10 cellular contexts compared by ENCODE assay signal in the genomic region with DNA sequence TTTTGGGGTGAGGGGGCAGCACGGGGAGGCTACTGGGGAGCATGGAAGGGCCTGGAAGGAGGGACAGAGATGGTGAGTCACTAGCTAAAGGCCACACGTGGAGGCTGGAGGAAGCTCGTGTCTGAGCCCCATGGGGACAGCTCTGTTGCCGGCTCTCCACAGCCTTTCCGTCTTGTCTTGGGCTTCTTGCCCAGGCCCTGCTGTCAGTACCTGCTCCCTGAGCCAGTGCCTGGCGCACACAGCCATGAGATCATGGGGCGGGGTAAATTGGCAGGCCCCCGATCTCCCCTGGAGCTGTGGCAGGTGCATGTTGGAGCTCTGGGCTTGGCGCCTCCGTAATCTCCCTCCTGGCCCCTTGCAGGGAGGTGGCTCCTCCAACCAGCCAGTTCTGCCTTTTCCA. TPM values are rescaled to one million over a fixed set of nuclear protein-coding genes. Genes with fewer than 3 reads are reported as not detected.
DNase-seq lines count a peak whose midpoint lies in the region; FAIRE-seq and TF ChIP-seq lines count a peak whose summit lies in the region.
"Had no signal": no experiment of that assay in that cellular context is flagged by ENCODE, and none has a peak within 500 bp of the region (broad histone marks: within the 10 kb centered on the region; RNA-seq: fewer than 3 reads in every experiment).

No MANE protein-coding gene starts in this region.

- H3K36me3 ChIP-seq in BLaER1 treated with 17β-estradiol and CSF1 and Interleukin-3, amounts not matched to agents 10 nM and 100 nM, result no peaks in the 10 kb centered on the region
- H3K36me3 ChIP-seq in bronchial epithelial cell (ENCODE audit: control insufficient read depth, insufficient read depth, low read length) (no peaks in the 10 kb centered on the region), esophagus muscularis mucosa (no peaks in the 10 kb centered on the region)
- H3K36me3 ChIP-seq: thoracic aorta had no signal

- TF ChIP-seq CTCF in bronchial epithelial cell (IDR thresholded peaks at IDR 0.05; ENCODE audit: insufficient read depth, low read length, severe bottlenecking), result no peak
- TF ChIP-seq CTCF in esophagus muscularis mucosa (IDR thresholded peaks at IDR 0.05), result no peak

- peaks cover 34 to 77% (median 55%) of the 10 kb centered on the region in 10 experiments for H3K4me1 ChIP-seq in BLaER1 treated with 17β-estradiol and CSF1 and Interleukin-3, amounts not matched to agents 10 nM and 100 nM
- H3K4me1 ChIP-seq in esophagus muscularis mucosa, result peaks cover 14 to 22% (median 18%) of the 10 kb centered on the region in 4 donors

- intact Hi-C loops in esophagus muscularis mucosa (cut with DNase I), result no loop called here

- H3K27ac ChIP-seq in BLaER1 treated with 17β-estradiol and CSF1 and Interleukin-3, amounts not matched to agents 10 nM and 100 nM, result peak overlapping the region in 5 of 11 experiments; percentile 5 to 44 (median 25); a peak in 1 of 22 replicates
- H3K27ac ChIP-seq in esophagus muscularis mucosa (replicated peaks in 1 of 4), result peak overlapping the region in 2 of 4 donors; percentile 7 to 17
- H3K27ac ChIP-seq: thoracic aorta had no signal

- TF ChIP-seq EP300 in esophagus muscularis mucosa (IDR thresholded peaks at IDR 0.05), result no peak

- peak overlapping the region; percentile 29 to 72 (median 60) for H3K4me2 ChIP-seq in BLaER1 treated with 17β-estradiol and CSF1 and Interleukin-3, amounts not matched to agents 10 nM and 100 nM

- H3K9ac ChIP-seq in BLaER1 treated with 17β-estradiol and CSF1 and Interleukin-3, amounts not matched to agents 10 nM and 100 nM, result peak overlapping the region in 3 of 11 experiments; percentile 13 to 24 (median 13); a peak in 1 of 22 replicates

- no peaks in the 10 kb centered on the region for H3K9me3 ChIP-seq in BLaER1 treated with 17β-estradiol and CSF1 and Interleukin-3, amounts not matched to agents 10 nM and 100 nM (replicated peaks in 1 of 11)
- no peaks in the 10 kb centered on the region for H3K9me3 ChIP-seq in esophagus muscularis mucosa
- H3K9me3 ChIP-seq: thoracic aorta had no signal

- no peak overlapping the region for H3K4me3 ChIP-seq in BLaER1 treated with 17β-estradiol and CSF1 and Interleukin-3, amounts not matched to agents 10 nM and 100 nM
- H3K4me3 ChIP-seq in bronchial epithelial cell (ENCODE audit: low read depth, low read length) (no peak overlapping the region), esophagus muscularis mucosa (no peak overlapping the region)
- H3K4me3 ChIP-seq: thoracic aorta had no signal

- DNase-seq in NCI-H1694 (lab: John Stamatoyannopoulos, UW) (peak; percentile 27), bronchial epithelial cell (ENCODE audit: low read depth) (peak; percentile 70), mesenteric fat pad (ENCODE audit: low spot score) (peak; percentile 90), NCI-H1930 (lab: John Stamatoyannopoulos, UW) (no peak), MV-4-11 (lab: John Stamatoyannopoulos, UW) (no peak), esophagus muscularis mucosa (ENCODE audit: extremely low spot score) (no peak)
- no peak for DNase-seq in activated CD4-positive, alpha-beta T cell treated with anti-CD3 and anti-CD28 coated beads, Interleukin-2, amount 50 U/mL, for 48 hours

- WGBS in esophagus muscularis mucosa, result 30% methylated on average over 3 of the region's 10 CpGs

- FAIRE-seq in bronchial epithelial cell (lab: Jason Lieb, UNC), result no peak

- H4K20me1 ChIP-seq in BLaER1 treated with 17β-estradiol and CSF1 and Interleukin-3, amounts not matched to agents 10 nM and 100 nM, result no peaks in the 10 kb centered on the region

- TF ChIP-seq POLR2A in esophagus muscularis mucosa (IDR thresholded peaks at IDR 0.05; ENCODE audit: low read depth), result no peak

- no peaks in the 10 kb centered on the region for H3K27me3 ChIP-seq in BLaER1 treated with 17β-estradiol and CSF1 and Interleukin-3, amounts not matched to agents 10 nM and 100 nM
- H3K27me3 ChIP-seq in bronchial epithelial cell (ENCODE audit: control insufficient read depth, insufficient read depth, low read length), result no peaks in the 10 kb centered on the region
- H3K27me3 ChIP-seq in esophagus muscularis mucosa, result no peaks in the 10 kb centered on the region

RNA-seq across cellular contexts. Expression of gene KRT80, which starts 16.1 kb away (rescaled TPM):
- 14.7 and 66.4 TPM in 2 replicates for total RNA-seq in bronchial epithelial cell
- not detected for total RNA-seq in mesenteric fat pad
- under 1 TPM in 1 of 4 donors, not detected in 3; 0.11 TPM for total RNA-seq in esophagus muscularis mucosa
- total RNA-seq: activated T-helper 17 cell treated with anti-CD3 and anti-CD28 coated beads, Interleukin-2, amount 50 U/mL, for 72 hours had no signal

RNA-seq across cellular contexts. Expression of gene KRT7, which starts 25.1 kb away (rescaled TPM):
- 532 and 895 TPM in 2 replicates for total RNA-seq in bronchial epithelial cell
- 11.7 TPM for total RNA-seq in mesenteric fat pad
- total RNA-seq in esophagus muscularis mucosa, result 1 to 10 TPM in 3 of 4 donors, under 1 TPM in 1; 0.83 to 8.4 (median 4.5) TPM

Comparison
In these comparisons a context has a peak if more than half of its experiments do, and no peak if none do; other contexts are left out.
1. DNase-seq: peak in NCI-H1694 (single experiment), bronchial epithelial cell (single experiment) and mesenteric fat pad (single experiment); none in NCI-H1930 (0 of 2), MV-4-11 (single experiment), activated CD4-positive, alpha-beta T cell treated with anti-CD3 and anti-CD28 coated beads, Interleukin-2, amount 50 U/mL, for 48 hours (0 of 2) and esophagus muscularis mucosa (single experiment).
2. RNA of gene KRT80, which starts 16.1 kb away (total RNA-seq): 14.7 to 66.4 TPM in bronchial epithelial cell; not detected in mesenteric fat pad (single experiment) and 0.11 TPM in esophagus muscularis mucosa; every median in the first group is over 10 times any median in the second.
3. RNA of gene KRT7, which starts 25.1 kb away (total RNA-seq): 532 to 895 TPM in bronchial epithelial cell; 11.7 TPM in mesenteric fat pad (single experiment) and 0.83 to 8.4 TPM in esophagus muscularis mucosa; every median in the first group is over 10 times any median in the second.